Comparison of ENCODE assay signal across 20 cellular contexts in the genomic region with DNA sequence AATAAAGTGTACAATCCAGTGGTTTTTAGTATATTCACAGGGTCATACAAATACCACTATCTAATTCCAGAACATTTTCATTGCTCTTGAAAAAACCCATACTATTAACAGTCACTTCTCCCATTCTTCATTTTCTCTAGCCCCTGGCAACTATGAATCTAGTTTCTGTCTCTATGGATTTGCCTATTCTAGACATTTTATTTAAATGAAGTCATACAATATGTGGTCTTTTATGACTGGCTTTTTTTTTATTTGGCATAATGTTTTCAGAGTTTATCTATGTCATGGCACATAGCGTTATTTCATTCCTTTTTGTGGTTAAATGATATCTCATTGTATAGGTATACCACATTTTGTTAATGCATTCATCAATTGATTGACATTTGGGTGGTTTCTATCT. TPM values are rescaled to one million over a fixed set of nuclear protein-coding genes. Genes with fewer than 3 reads are reported as not detected.
DNase-seq lines count a peak whose midpoint lies in the region; ATAC-seq and TF ChIP-seq lines count a peak whose summit lies in the region.
"Had no signal": no experiment of that assay in that cellular context is flagged by ENCODE, and none has a peak within 500 bp of the region (broad histone marks: within the 10 kb centered on the region; RNA-seq: fewer than 3 reads in every experiment).

No MANE protein-coding gene starts in this region.

- H3K27ac Mint-ChIP-seq in HFFc6 = peak overlapping the region; percentile 40; the same call in 1 of the 2 replicates
- peak overlapping the region; percentile 51 for H3K27ac Mint-ChIP-seq in T-helper 17 cell
- H3K27ac Mint-ChIP-seq: CD4-positive, alpha-beta T cell had no signal

- peak overlapping the region; percentile 37 for H3K27ac ChIP-seq in osteoblast (ENCODE audit: low read depth, low read length)
- H3K27ac ChIP-seq in right atrium auricular region = no peak overlapping the region
- H3K27ac ChIP-seq: BLaER1, HL-60 had no signal

- H3K9me3 ChIP-seq in T-helper 17 cell (ENCODE audit: control insufficient read depth, low read length, poor library complexity, severe bottlenecking) (no peaks in the 10 kb centered on the region), osteoblast (ENCODE audit: low read depth, low read length) (no peaks in the 10 kb centered on the region), right atrium auricular region (no peaks in the 10 kb centered on the region)
- H3K9me3 ChIP-seq: BLaER1 had no signal

- H3K27me3 ChIP-seq in osteoblast (ENCODE audit: insufficient read depth, low read length) (no peaks in the 10 kb centered on the region), right atrium auricular region (no peaks in the 10 kb centered on the region)
- H3K27me3 ChIP-seq: BLaER1 had no signal

- H3K4me3 ChIP-seq in osteoblast (ENCODE audit: insufficient read depth, low read length) (no peak overlapping the region), right atrium auricular region (no peak overlapping the region)
- H3K4me3 ChIP-seq: BLaER1 had no signal

- no peaks in the 10 kb centered on the region for H3K27me3 Mint-ChIP-seq in HFFc6 (ENCODE audit: insufficient read depth)
- H3K27me3 Mint-ChIP-seq in T-helper 17 cell = no peaks in the 10 kb centered on the region
- H3K27me3 Mint-ChIP-seq: CD4-positive, alpha-beta T cell had no signal

- H3K9me3 Mint-ChIP-seq in HFFc6 = no peaks in the 10 kb centered on the region
- H3K9me3 Mint-ChIP-seq: CD4-positive, alpha-beta T cell had no signal

- H3K36me3 Mint-ChIP-seq in HFFc6 (ENCODE audit: low read depth) (peaks cover 13% of the 10 kb centered on the region), T-helper 17 cell (ENCODE audit: low read depth) (no peaks in the 10 kb centered on the region)

- H3K4me3 Mint-ChIP-seq in HFFc6 = no peak overlapping the region; the same call in 1 of the 2 replicates
- H3K4me3 Mint-ChIP-seq in T-helper 17 cell = no peak overlapping the region
- H3K4me3 Mint-ChIP-seq: CD4-positive, alpha-beta T cell had no signal

- H3K4me1 ChIP-seq in osteoblast (ENCODE audit: insufficient read depth, low read length) (peaks cover 21% of the 10 kb centered on the region), right atrium auricular region (peaks cover 0 to 8% of the 10 kb centered on the region in 2 donors)
- H3K4me1 ChIP-seq: BLaER1 had no signal

- no peak overlapping the region for H2AFZ ChIP-seq in osteoblast (ENCODE audit: low read length)

- H3K4me1 Mint-ChIP-seq in HFFc6 (ENCODE audit: low read depth) (peaks cover 53% of the 10 kb centered on the region), T-helper 17 cell (peaks cover 10% of the 10 kb centered on the region)

- H3K36me3 ChIP-seq in osteoblast (ENCODE audit: insufficient read depth, low read length) (peaks cover 28% of the 10 kb centered on the region), right atrium auricular region (peaks cover 30% of the 10 kb centered on the region)

- peaks cover 70% of the 10 kb centered on the region for H3K79me2 ChIP-seq in osteoblast (ENCODE audit: insufficient read depth, low read length)

- H4K20me1 ChIP-seq in osteoblast (ENCODE audit: insufficient read depth, low read length) = peaks cover 47% of the 10 kb centered on the region

- H3K4me2 ChIP-seq in osteoblast (ENCODE audit: insufficient read depth, low read length) = no peak overlapping the region
- H3K4me2 ChIP-seq: BLaER1 had no signal

- TF ChIP-seq CTCF in HFFc6 (IDR thresholded peaks at IDR 0.05) (no peak), osteoblast (IDR thresholded peaks at IDR 0.05; ENCODE audit: extremely low read depth, low read depth, low read length) (no peak), right atrium auricular region (IDR thresholded peaks at IDR 0.05) (no peak)

- DNase-seq in EL = peak; percentile 63
- DNase-seq in HFFc6 = peak; percentile 20
- no peak for DNase-seq in T-helper 17 cell
- no peak for DNase-seq in osteoblast (ENCODE audit: insufficient read length, low spot score, missing footprints)
- no peak for DNase-seq in activated CD4-positive, CD25-positive, alpha-beta regulatory T cell treated with anti-CD3 and anti-CD28 coated beads, Interleukin-2, amount 50 U/mL, for 72 hours
- no peak for DNase-seq in right atrium auricular region (ENCODE audit: low spot score)
- DNase-seq in cerebellar nuclear complex (lab: John Stamatoyannopoulos, UW) = no peak
- DNase-seq: CD4-positive, alpha-beta T cell; DND-41; GDM1; KG1; NCI-H1092 treated with DMSO at 0.1 percent for 48 hours; NCI-H1436 treated with DMSO at 0.1 percent for 48 hours; NCI-H2029; NCI-H526 treated with DMSO at 0.1 percent for 48 hours; PC-3; Right ventricle myocardium superior; SW 1271 had no signal

- no peak for ATAC-seq in T-helper 17 cell
- ATAC-seq: PC-3 had no signal

RNA-seq across cellular contexts. Expression of a gene that starts 59.4 kb away (rescaled TPM):
- total RNA-seq in HFFc6 (2021; fragmentation: NEBNext Ultra II Directional; extraction: Animal tissue kit (Norgen Biotek cat#: 25700)) = 10 to 100 TPM; 46.1 to 55.0 (median 49.7) TPM
- 100 to 1,000 TPM; 366 to 425 TPM for total RNA-seq in T-helper 17 cell
- total RNA-seq in osteoblast = 62.5 and 65.9 TPM in 2 replicates
- total RNA-seq in right atrium auricular region = 10 to 100 TPM; 27.7 to 37.3 TPM

Comparison
In these comparisons a context has a peak if more than half of its experiments do, and no peak if none do; other contexts are left out.
1. DNase-seq: peak in EL (single experiment) and HFFc6 (single experiment); none in T-helper 17 cell (0 of 3), osteoblast (single experiment), activated CD4-positive, CD25-positive, alpha-beta regulatory T cell treated with anti-CD3 and anti-CD28 coated beads, Interleukin-2, amount 50 U/mL, for 72 hours (single experiment), right atrium auricular region (single experiment) and cerebellar nuclear complex (0 of 2).